1 cellular context compared by ENCODE assay signal in the genomic region with DNA sequence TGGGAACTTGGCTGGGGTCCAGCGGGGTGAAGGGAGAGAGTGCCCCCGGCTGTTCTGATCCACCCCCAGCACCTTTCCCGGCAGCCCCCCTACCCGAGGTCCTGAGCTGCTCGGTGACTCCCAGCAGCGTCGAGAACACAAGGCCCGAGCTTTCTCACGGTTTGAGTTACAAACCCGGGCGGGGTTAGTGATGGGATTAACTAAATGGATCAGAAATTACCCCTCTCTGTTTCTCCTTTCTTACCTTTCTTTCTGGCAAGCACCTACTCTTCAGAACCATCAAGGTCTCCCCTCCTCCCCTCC.
TF ChIP-seq lines count a peak whose summit lies in the region.

No MANE protein-coding gene starts in this region.

TF ChIP-seq in HEK293, 187 proteins besides CTCF, POLR2A, EP300 and RAD21:
- TF ChIP-seq OSR2 (tag by site-specific recombination; IDR thresholded peaks at IDR 0.05) (no peak), ZNF24 (tag by site-specific recombination; IDR thresholded peaks at IDR 0.05) (no peak), ZNF112 (tag by site-specific recombination; IDR thresholded peaks at IDR 0.05) (no peak), EGR2 (tag by site-specific recombination; IDR thresholded peaks at IDR 0.05; ENCODE audit: low read depth) (no peak), ZNF571 (tag by site-specific recombination; IDR thresholded peaks at IDR 0.05) (no peak), ZNF140 (tag by site-specific recombination; IDR thresholded peaks at IDR 0.05) (no peak), ZIC2 (tag by site-specific recombination; IDR thresholded peaks at IDR 0.05) (0 out of 2 replicates have a peak, but pooled peaks have one; percentile 20)
- TF ChIP-seq, protein P1, sequence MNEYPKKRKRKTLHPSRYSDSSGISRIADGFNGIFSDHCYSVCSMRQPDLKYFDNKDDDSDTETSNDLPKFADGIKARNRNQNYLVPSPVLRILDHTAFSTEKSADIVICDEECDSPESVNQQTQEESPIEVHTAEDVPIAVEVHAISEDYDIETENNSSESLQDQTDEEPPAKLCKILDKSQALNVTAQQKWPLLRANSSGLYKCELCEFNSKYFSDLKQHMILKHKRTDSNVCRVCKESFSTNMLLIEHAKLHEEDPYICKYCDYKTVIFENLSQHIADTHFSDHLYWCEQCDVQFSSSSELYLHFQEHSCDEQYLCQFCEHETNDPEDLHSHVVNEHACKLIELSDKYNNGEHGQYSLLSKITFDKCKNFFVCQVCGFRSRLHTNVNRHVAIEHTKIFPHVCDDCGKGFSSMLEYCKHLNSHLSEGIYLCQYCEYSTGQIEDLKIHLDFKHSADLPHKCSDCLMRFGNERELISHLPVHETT (tag by site-specific recombination; IDR thresholded peaks at IDR 0.05): no peak
